ENCODE assay signal across 1 cellular context in genomic region chr2:177332041-177332991, GRCh38.
TF ChIP-seq lines count a peak whose summit lies in the region.

No MANE protein-coding gene starts in this region.

TF ChIP-seq in HepG2, 621 proteins besides CTCF, POLR2A, EP300 and RAD21 (continued from another document and continues in another):
- TF ChIP-seq TERF1 (CRISPR knock-in tag; IDR thresholded peaks at IDR 0.05) (no peak), NFKB2 (CRISPR knock-in tag; IDR thresholded peaks at IDR 0.05; ENCODE audit: borderline replicate concordance) (no peak), SOX13 (IDR thresholded peaks at IDR 0.05) (no peak), SOX13 (CRISPR knock-in tag; conservative IDR thresholded peaks at IDR 0.05 in 1 of 2, IDR thresholded peaks at IDR 0.05 in 1 of 2) (0 out of 4 replicates have a peak, but pooled peaks of 1 of the 2 experiments have one; percentile 21), ZNF543 (CRISPR knock-in tag; IDR thresholded peaks at IDR 0.05) (no peak), BORCS8-MEF2B (CRISPR knock-in tag; IDR thresholded peaks at IDR 0.05) (no peak), NCOA1 (CRISPR knock-in tag; IDR thresholded peaks at IDR 0.05) (peak; percentile 76; the same call in 1 of the 2 replicates), KAT8 (CRISPR knock-in tag; IDR thresholded peaks at IDR 0.05) (peak; percentile 53; the same call in 1 of the 2 replicates), GATAD1 (CRISPR knock-in tag; IDR thresholded peaks at IDR 0.05) (peak; percentile 44; the same call in 1 of the 2 replicates), SOX6 (IDR thresholded peaks at IDR 0.05) (no peak), SOX6 (CRISPR knock-in tag; IDR thresholded peaks at IDR 0.05) (peak; percentile 53; the same call in 1 of the 2 replicates), JUNB (CRISPR knock-in tag; IDR thresholded peaks at IDR 0.05; ENCODE audit: borderline replicate concordance) (no peak), MXD3 (CRISPR knock-in tag; IDR thresholded peaks at IDR 0.05) (no peak), DMTF1 (CRISPR knock-in tag; IDR thresholded peaks at IDR 0.05) (no peak), ZNF10 (CRISPR knock-in tag; IDR thresholded peaks at IDR 0.05; ENCODE audit: borderline replicate concordance, low read depth) (no peak), ZNF281 (CRISPR knock-in tag; IDR thresholded peaks at IDR 0.05; ENCODE audit: borderline replicate concordance) (peak; percentile 63; the same call in 1 of the 2 replicates), CEBPG (CRISPR knock-in tag; IDR thresholded peaks at IDR 0.05) (peak; percentile 24; the same call in 1 of the 2 replicates), NONO (IDR thresholded peaks at IDR 0.05) (no peak), NONO (CRISPR knock-in tag; conservative IDR thresholded peaks at IDR 0.05) (no peak), ZNF607 (CRISPR knock-in tag; IDR thresholded peaks at IDR 0.05; ENCODE audit: borderline replicate concordance) (no peak), MTF2 (CRISPR knock-in tag; IDR thresholded peaks at IDR 0.05; ENCODE audit: borderline replicate concordance) (peak; percentile 78; the same call in 1 of the 2 replicates), ZSCAN9 (CRISPR knock-in tag; IDR thresholded peaks at IDR 0.05; ENCODE audit: borderline replicate concordance) (0 out of 2 replicates have a peak, but pooled peaks have one; percentile 30), RARA (CRISPR knock-in tag; IDR thresholded peaks at IDR 0.05) (0 out of 2 replicates have a peak, but pooled peaks have one; percentile 8), ZNF24 (IDR thresholded peaks at IDR 0.05) (no peak), ZNF362 (CRISPR knock-in tag; IDR thresholded peaks at IDR 0.05; ENCODE audit: borderline replicate concordance) (peak; percentile 75; the same call in 1 of the 2 replicates), IRF2 (CRISPR knock-in tag; IDR thresholded peaks at IDR 0.05) (peak; percentile 37; the same call in 1 of the 2 replicates), ZBTB8A (CRISPR knock-in tag; IDR thresholded peaks at IDR 0.05; ENCODE audit: borderline replicate concordance, low read depth) (no peak), ZNF230 (CRISPR knock-in tag; IDR thresholded peaks at IDR 0.05) (no peak), CREM (IDR thresholded peaks at IDR 0.05) (no peak), CREM (CRISPR knock-in tag; IDR thresholded peaks at IDR 0.05) (no peak), ZBTB2 (CRISPR knock-in tag; IDR thresholded peaks at IDR 0.05; ENCODE audit: low read depth) (no peak), PATZ1 (CRISPR knock-in tag; IDR thresholded peaks at IDR 0.05) (peak; percentile 24; the same call in 1 of the 2 replicates), ZHX2 (IDR thresholded peaks at IDR 0.05; ENCODE audit: low read depth) (no peak), ZHX2 (CRISPR knock-in tag; IDR thresholded peaks at IDR 0.05; ENCODE audit: borderline replicate concordance) (no peak), HCFC1 (IDR thresholded peaks at IDR 0.05; ENCODE audit: low read depth, low read length) (no peak), SIX1 (CRISPR knock-in tag; IDR thresholded peaks at IDR 0.05; ENCODE audit: borderline replicate concordance) (peak; percentile 54; the same call in 1 of the 2 replicates), MIER3 (CRISPR knock-in tag; IDR thresholded peaks at IDR 0.05; ENCODE audit: borderline replicate concordance) (no peak), ZFP36L1 (CRISPR knock-in tag; IDR thresholded peaks at IDR 0.05) (no peak), RXRB (CRISPR knock-in tag; IDR thresholded peaks at IDR 0.05; ENCODE audit: borderline replicate concordance) (peak; percentile 28; the same call in 1 of the 2 replicates), NR0B2 (CRISPR knock-in tag; IDR thresholded peaks at IDR 0.05) (no peak), NBN (conservative IDR thresholded peaks at IDR 0.05) (no peak), ZNF414 (CRISPR knock-in tag; IDR thresholded peaks at IDR 0.05) (0 out of 2 replicates have a peak, but pooled peaks have one; percentile 65)
